ENCODE assay signal across 23 cellular contexts in the genomic region with DNA sequence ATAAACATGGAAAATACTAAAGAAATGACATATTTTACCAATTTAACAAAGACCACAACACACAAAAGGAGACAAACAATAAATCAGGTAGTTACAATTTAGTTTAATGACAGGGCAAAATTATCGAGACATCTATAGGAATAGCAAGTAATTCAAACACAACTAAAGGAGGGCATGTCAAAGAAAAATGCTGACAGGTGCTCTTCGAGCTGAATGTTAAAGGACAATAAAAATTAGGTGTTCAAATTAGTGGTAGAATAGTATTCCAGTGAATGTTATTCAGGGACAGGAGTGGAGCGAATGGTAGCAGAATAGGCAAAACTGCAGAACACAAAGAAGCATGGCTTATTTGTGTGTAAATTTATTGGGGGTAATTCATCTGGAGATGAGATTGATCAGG.
A peak's percentile ranks its signal among the peaks of the same experiment; 100 is the strongest.
DNase-seq lines count a peak whose midpoint lies in the region; ATAC-seq, FAIRE-seq and TF ChIP-seq lines count a peak whose summit lies in the region.
"Had no signal": no experiment of that assay in that cellular context is flagged by ENCODE, and none has a peak within 500 bp of the region (broad histone marks: within the 10 kb centered on the region; RNA-seq: fewer than 3 reads in every experiment).

No MANE protein-coding gene starts in this region.

- no peak for TF ChIP-seq RAD21 in A549 (conservative IDR thresholded peaks at IDR 0.05 in 1 of 2, IDR thresholded peaks at IDR 0.05 in 1 of 2)
- TF ChIP-seq RAD21 in IMR-90 (IDR thresholded peaks at IDR 0.05; ENCODE audit: low read length), result no peak

- H4K8ac ChIP-seq in IMR-90 (ENCODE audit: low read depth in 2 of 2, low read length in 2 of 2), result no peak overlapping the region

- no peak overlapping the region for H3K27ac ChIP-seq in A549
- no peak overlapping the region for H3K27ac ChIP-seq in IMR-90 (ENCODE audit: insufficient read depth, low read length)
- H3K27ac ChIP-seq: BLaER1 treated with 17β-estradiol and CSF1 and Interleukin-3, amounts not matched to agents 10 nM and 100 nM; GM23248 had no signal

- POLR2A ChIA-PET in A549 (lab: Yijun Ruan, JAX) (no interaction called here), IMR-90 (lab: Charles Lee; ENCODE audit: unreplicated experiment) (no interaction called here)

- no peak overlapping the region for H2BK15ac ChIP-seq in IMR-90 (ENCODE audit: low read depth, low read length)

- no peak overlapping the region for H3K4me3 ChIP-seq in A549
- no peak overlapping the region for H3K4me3 ChIP-seq in IMR-90 (ENCODE audit: insufficient read depth, low read depth, low read length)
- H3K4me3 ChIP-seq: BLaER1 treated with 17β-estradiol and CSF1 and Interleukin-3, amounts not matched to agents 10 nM and 100 nM; GM23248 had no signal

- no peak overlapping the region for H3K4me2 ChIP-seq in A549
- no peak overlapping the region for H3K4me2 ChIP-seq in IMR-90 (ENCODE audit: low read depth, low read length)
- H3K4me2 ChIP-seq: BLaER1 treated with 17β-estradiol and CSF1 and Interleukin-3, amounts not matched to agents 10 nM and 100 nM had no signal

- H2AFZ ChIP-seq in IMR-90 (replicated peaks; ENCODE audit: low read length, poor library complexity), result no peak overlapping the region
- H2AFZ ChIP-seq: GM23248 had no signal

- H3K18ac ChIP-seq in IMR-90 (ENCODE audit: low read depth, low read length), result no peak overlapping the region

- H4K91ac ChIP-seq in IMR-90 (ENCODE audit: insufficient read depth, low read depth, low read length), result no peak overlapping the region

- no peak overlapping the region for H2BK5ac ChIP-seq in IMR-90 (ENCODE audit: low read depth, low read length, poor library complexity, severe bottlenecking)

- no peak overlapping the region for H3K4ac ChIP-seq in IMR-90 (ENCODE audit: low read depth, low read length)

- BruUV-seq in IMR-90 (replicated peaks; lab: Mats Ljungman, UMichigan), result no TSS peak

- TF ChIP-seq POLR2A in A549 (IDR thresholded peaks at IDR 0.05; ENCODE audit: low read length) (no peak), IMR-90 (IDR thresholded peaks at IDR 0.05; ENCODE audit: low read depth, low read length) (no peak)

- no peak for DNase-seq in A549 (ENCODE audit: low read depth in 1 of 2, low spot score in 1 of 2)
- no peak for DNase-seq in IMR-90
- peak; percentile 12 to 63 for DNase-seq in NCI-H1930 (lab: John Stamatoyannopoulos, UW)
- no peak for DNase-seq in T-helper 17 cell
- no peak for DNase-seq in AG08396 (ENCODE audit: low spot score)
- DNase-seq: AML-193; BE2C; CD4-positive, alpha-beta T cell; CD8-positive, alpha-beta memory T cell; DMS 273 treated with DMSO at 0.1 percent for 48 hours; DMS79; EL; GF-D8; GM23248; H7; HCEC 1CT had no signal

- H3K79me1 ChIP-seq in IMR-90 (ENCODE audit: low read depth in 1 of 2, low read length in 2 of 2), result no peaks in the 10 kb centered on the region

- no peak overlapping the region for H2AK5ac ChIP-seq in IMR-90 (ENCODE audit: low read depth, low read length)

- no peak for FAIRE-seq in A549 (lab: Jason Lieb, UNC)
- FAIRE-seq: D721Med, GM12892, GM19239, H1 had no signal

- dilution Hi-C loops in IMR-90 (cut with HindIII; ENCODE audit: low sequenced_read_pairs, unreplicated experiment), result no loop called here

- H2BK20ac ChIP-seq in IMR-90 (ENCODE audit: low read depth, low read length), result no peak overlapping the region

- in situ Hi-C loops in IMR-90 (cut with MboI; ENCODE audit: low sequenced_read_pairs), result no loop called here

- no peaks in the 10 kb centered on the region for H3K27me3 ChIP-seq in IMR-90 (ENCODE audit: control insufficient read depth, insufficient read depth, low read length)
- H3K27me3 ChIP-seq: BE2C; BLaER1 treated with 17β-estradiol and CSF1 and Interleukin-3, amounts not matched to agents 10 nM and 100 nM had no signal

- no peaks in the 10 kb centered on the region for H3K36me3 Mint-ChIP-seq in T-helper 17 cell (ENCODE audit: low read depth)
- H3K36me3 Mint-ChIP-seq: CD14-positive monocyte; CD8-positive, alpha-beta memory T cell had no signal

- H2BK120ac ChIP-seq in IMR-90 (ENCODE audit: low read depth, low read length), result no peak overlapping the region

- H3K9me3 ChIP-seq in A549 (no peaks in the 10 kb centered on the region), IMR-90 (ENCODE audit: control insufficient read depth, insufficient read depth, low read length) (no peaks in the 10 kb centered on the region), T-helper 17 cell (ENCODE audit: control insufficient read depth, low read length, poor library complexity, severe bottlenecking) (no peaks in the 10 kb centered on the region)
- H3K9me3 ChIP-seq: BE2C; BLaER1 treated with 17β-estradiol and CSF1 and Interleukin-3, amounts not matched to agents 10 nM and 100 nM had no signal

- H3K14ac ChIP-seq in IMR-90 (replicated peaks; ENCODE audit: low read depth, low read length), result no peak overlapping the region

- no peak overlapping the region for H2AK9ac ChIP-seq in IMR-90 (replicated peaks; ENCODE audit: low read depth, low read length, poor library complexity)

- no peak overlapping the region for H3K27ac Mint-ChIP-seq in T-helper 17 cell
- H3K27ac Mint-ChIP-seq: CD14-positive monocyte; CD4-positive, alpha-beta T cell; CD8-positive, alpha-beta memory T cell had no signal

- no peak overlapping the region for H4K5ac ChIP-seq in IMR-90 (ENCODE audit: low read depth, low read length)

- CTCF ChIA-PET in A549 (lab: Yijun Ruan, JAX) (no interaction called here), IMR-90 (lab: Yijun Ruan, JAX) (no interaction called here)

- H4K20me1 ChIP-seq in IMR-90 (ENCODE audit: insufficient read depth, low read length), result no peaks in the 10 kb centered on the region
- H4K20me1 ChIP-seq: BLaER1 treated with 17β-estradiol and CSF1 and Interleukin-3, amounts not matched to agents 10 nM and 100 nM had no signal

- ATAC-seq in A549, result no peak
- ATAC-seq in IMR-90 (ENCODE audit: low read depth), result no peak
- no peak for ATAC-seq in T-helper 17 cell
- no peak for ATAC-seq in GM18519 (IDR thresholded peaks at IDR 0.05; ENCODE audit: low FRiP score, unreplicated experiment)

- peak overlapping the region; percentile 2 for H3K4me3 Mint-ChIP-seq in T-helper 17 cell
- H3K4me3 Mint-ChIP-seq: CD14-positive monocyte; CD4-positive, alpha-beta T cell; CD8-positive, alpha-beta memory T cell had no signal

- 7% methylated on average over 3 of the region's 3 CpGs for WGBS in A549 (ENCODE audit: missing lambda C conversion rate)
- WGBS in IMR-90 (ENCODE audit: extremely low coverage in 2 of 2, insufficient read length in 1 of 2), 2 experiments, result no CpG with 5 or more reads among the region's 3 CpGs

- no peaks in the 10 kb centered on the region for H3K27me3 Mint-ChIP-seq in T-helper 17 cell
- H3K27me3 Mint-ChIP-seq: CD4-positive, alpha-beta T cell; CD8-positive, alpha-beta memory T cell had no signal

- no peak for TF ChIP-seq EP300 in A549 (IDR thresholded peaks at IDR 0.05)

- no peak overlapping the region for H3K56ac ChIP-seq in IMR-90 (ENCODE audit: extremely low read depth, insufficient read depth, low read length)

- no peaks in the 10 kb centered on the region for H3K4me1 Mint-ChIP-seq in T-helper 17 cell
- H3K4me1 Mint-ChIP-seq: CD14-positive monocyte; CD8-positive, alpha-beta memory T cell had no signal

- no peak for TF ChIP-seq CTCF in A549 (IDR thresholded peaks at IDR 0.05)
- no peak for TF ChIP-seq CTCF in IMR-90 (conservative IDR thresholded peaks at IDR 0.05; ENCODE audit: low read depth, low read length)

- H3K36me3 ChIP-seq in IMR-90 (ENCODE audit: control insufficient read depth, insufficient read depth, low read length), result no peaks in the 10 kb centered on the region
- H3K36me3 ChIP-seq: BE2C; BLaER1 treated with 17β-estradiol and CSF1 and Interleukin-3, amounts not matched to agents 10 nM and 100 nM had no signal

- no peaks in the 10 kb centered on the region for H3K9me1 ChIP-seq in IMR-90 (ENCODE audit: insufficient read depth, low read length)

- no peak overlapping the region for H3K23ac ChIP-seq in IMR-90 (ENCODE audit: low read depth, low read length)

- H3K4me1 ChIP-seq in A549 (no peaks in the 10 kb centered on the region), IMR-90 (ENCODE audit: control insufficient read depth, insufficient read depth, low read length) (no peaks in the 10 kb centered on the region)
- H3K4me1 ChIP-seq: BE2C; BLaER1 treated with 17β-estradiol and CSF1 and Interleukin-3, amounts not matched to agents 10 nM and 100 nM had no signal

- intact Hi-C loops in IMR-90 (cut with micrococcal nuclease), result no loop called here

- no peak overlapping the region for H3K9ac ChIP-seq in IMR-90 (ENCODE audit: low read depth, low read length)
- H3K9ac ChIP-seq: BLaER1 treated with 17β-estradiol and CSF1 and Interleukin-3, amounts not matched to agents 10 nM and 100 nM; GM23248 had no signal

TF ChIP-seq in A549, 52 proteins besides CTCF, POLR2A, EP300 and RAD21:
- TF ChIP-seq FOXS1 (CRISPR knock-in tag; IDR thresholded peaks at IDR 0.05) (no peak), MAFK (IDR thresholded peaks at IDR 0.05; ENCODE audit: partially characterized antibody) (peak; percentile 54)

TF ChIP-seq in IMR-90, 13 proteins besides CTCF, POLR2A, EP300 and RAD21:
- TF ChIP-seq FOS (IDR thresholded peaks at IDR 0.05; ENCODE audit: low read depth, low read length) (no peak), MAFK (IDR thresholded peaks at IDR 0.05; ENCODE audit: low read depth, low read length) (peak; percentile 48)

Comparison
In these comparisons a context has a peak if more than half of its experiments do, and no peak if none do; other contexts are left out.
1. DNase-seq: peak in NCI-H1930 (2 of 2); none in A549 (0 of 2), IMR-90 (single experiment), T-helper 17 cell (0 of 3) and AG08396 (single experiment).